8 cellular contexts compared by ENCODE assay signal in genomic region chr13:27533155-27533643, GRCh38.
A peak's percentile ranks its signal among the peaks of the same experiment; 100 is the strongest.
DNase-seq lines count a peak whose midpoint lies in the region; ATAC-seq and TF ChIP-seq lines count a peak whose summit lies in the region.

No MANE protein-coding gene starts in this region.

- H3K4me3 ChIP-seq in HEK293 (ENCODE audit: low read depth, low read length) (no peak overlapping the region; the same call in none of the 2 replicates), Peyer's patch (peak overlapping the region in 2 of 4 donors; percentile 24 to 40), subcutaneous abdominal adipose tissue (ENCODE audit: low read depth in 1 of 5, low read length in 5 of 5) (peak overlapping the region; percentile 25 to 57 (median 35))

- peak overlapping the region; percentile 64 for H3K4me3 Mint-ChIP-seq in nephron progenitor cell

- H3K27me3 Mint-ChIP-seq in nephron progenitor cell (ENCODE audit: low read depth, poor library complexity): peaks cover 14% of the 10 kb centered on the region

- no peaks in the 10 kb centered on the region for H3K27me3 ChIP-seq in Peyer's patch
- H3K27me3 ChIP-seq in subcutaneous abdominal adipose tissue (ENCODE audit: control insufficient read depth in 5 of 5, insufficient read depth in 4 of 5, low read length in 5 of 5): no peaks in the 10 kb centered on the region

- TF ChIP-seq CTCF in HEK293 (tag by site-specific recombination; IDR thresholded peaks at IDR 0.05) (peak; percentile 93), Peyer's patch (IDR thresholded peaks at IDR 0.05) (peak; percentile 42 to 92 (median 84)), nephron progenitor cell (IDR thresholded peaks at IDR 0.05) (peak; percentile 97)

- H3K4me1 ChIP-seq in HEK293 (ENCODE audit: control insufficient read depth, insufficient read depth, low read length): no peaks in the 10 kb centered on the region
- peaks cover 0 to 4% (median 0%) of the 10 kb centered on the region in 4 donors for H3K4me1 ChIP-seq in Peyer's patch
- peaks cover 0 to 8% (median 6%) of the 10 kb centered on the region in 5 donors for H3K4me1 ChIP-seq in subcutaneous abdominal adipose tissue (ENCODE audit: control insufficient read depth in 5 of 5, insufficient read depth in 5 of 5, low read length in 5 of 5)

- peak overlapping the region in 1 of 5 donors; percentile 40 for H3K9ac ChIP-seq in subcutaneous abdominal adipose tissue (ENCODE audit: low read length in 5 of 5)

- no peak for ATAC-seq in HG03460 (IDR thresholded peaks at IDR 0.05; ENCODE audit: unreplicated experiment)

- H3K27ac Mint-ChIP-seq in nephron progenitor cell: no peak overlapping the region

- H3K36me3 Mint-ChIP-seq in nephron progenitor cell (ENCODE audit: low read depth): peaks cover 10% of the 10 kb centered on the region

- peaks cover 0 to 3% of the 10 kb centered on the region in 2 experiments; a peak in 1 of 3 replicates for H3K36me3 ChIP-seq in HEK293 (ENCODE audit: control insufficient read depth in 2 of 2, insufficient read depth in 1 of 2, low read length in 2 of 2)
- no peaks in the 10 kb centered on the region for H3K36me3 ChIP-seq in Peyer's patch
- no peaks in the 10 kb centered on the region for H3K36me3 ChIP-seq in subcutaneous abdominal adipose tissue (ENCODE audit: control insufficient read depth in 5 of 5, insufficient read depth in 5 of 5, low read length in 5 of 5)

- POLR2A ChIA-PET in HEK293 (lab: Yijun Ruan, JAX): interaction anchor here (1.4 kb wide), 1 partner anchor 88 kb away, joined by 7 read pairs; the partner anchor contains the start of gene LNX2

- DNase-seq in AG08395 (ENCODE audit: low spot score) (peak; percentile 83), Peyer's patch (peak; percentile 49 to 92 (median 89)), fibroblast of the conjunctiva (ENCODE audit: low read depth) (peak; percentile 43), nephron progenitor cell (peak; percentile 96)
- DNase-seq in activated effector memory CD4-positive, alpha-beta T cell treated with anti-CD3 and anti-CD28 coated beads, Interleukin-2, amount 50 U/mL, for 16 hours: peak; percentile 79

- H3K27ac ChIP-seq in HEK293 (ENCODE audit: extremely low read depth, low read depth, low read length): no peak overlapping the region
- H3K27ac ChIP-seq in Peyer's patch: no peak overlapping the region
- no peak overlapping the region for H3K27ac ChIP-seq in subcutaneous abdominal adipose tissue (ENCODE audit: low read depth, low read length)

- no peak for TF ChIP-seq POLR2A in Peyer's patch (IDR thresholded peaks at IDR 0.05)

- peaks cover 11% of the 10 kb centered on the region for H3K9me3 Mint-ChIP-seq in nephron progenitor cell

- peaks cover 19% of the 10 kb centered on the region for H3K4me1 Mint-ChIP-seq in nephron progenitor cell

- CTCF ChIA-PET in HEK293 (lab: Yijun Ruan, JAX): interaction anchor here (0.6 to 4.0 kb wide), 17 partner anchors 10 to 420 kb away, joined by 3 to 32 read pairs (median 4); partner anchors contain the start of gene LNX2

- H3K9me3 ChIP-seq in HEK293 (ENCODE audit: control insufficient read depth, insufficient read depth, low read depth, low read length) (no peaks in the 10 kb centered on the region), Peyer's patch (no peaks in the 10 kb centered on the region), subcutaneous abdominal adipose tissue (ENCODE audit: control insufficient read depth in 5 of 5, low read length in 5 of 5) (no peaks in the 10 kb centered on the region)

TF ChIP-seq in HEK293, 187 proteins besides CTCF, POLR2A, EP300 and RAD21 (continues in another document):
- no peak for TF ChIP-seq ZSCAN16 (tag by site-specific recombination; IDR thresholded peaks at IDR 0.05)
- TF ChIP-seq ZSCAN4 (tag by site-specific recombination; IDR thresholded peaks at IDR 0.05): no peak
- TF ChIP-seq ZNF202 (tag by site-specific recombination; IDR thresholded peaks at IDR 0.05; ENCODE audit: borderline replicate concordance): no peak
- no peak for TF ChIP-seq ZNF426 (tag by site-specific recombination; IDR thresholded peaks at IDR 0.05)
- TF ChIP-seq GLI4 (tag by site-specific recombination; IDR thresholded peaks at IDR 0.05): no peak
- no peak for TF ChIP-seq ZNF302 (tag by site-specific recombination; IDR thresholded peaks at IDR 0.05; ENCODE audit: low read depth)
- no peak for TF ChIP-seq ZNF10 (tag by site-specific recombination; IDR thresholded peaks at IDR 0.05)
- no peak for TF ChIP-seq ZFP41 (tag by site-specific recombination; IDR thresholded peaks at IDR 0.05; ENCODE audit: borderline replicate concordance)
- no peak for TF ChIP-seq ZNF146 (tag by site-specific recombination; IDR thresholded peaks at IDR 0.05)
- no peak for TF ChIP-seq BCL11A (tag by site-specific recombination; IDR thresholded peaks at IDR 0.05; ENCODE audit: low read depth)
- TF ChIP-seq HIC1 (tag by site-specific recombination; IDR thresholded peaks at IDR 0.05): 0 out of 2 replicates have a peak, but pooled peaks have one; percentile 18
- no peak for TF ChIP-seq ZNF18 (tag by site-specific recombination; IDR thresholded peaks at IDR 0.05)
- no peak for TF ChIP-seq ZNF23 (tag by site-specific recombination; IDR thresholded peaks at IDR 0.05; ENCODE audit: borderline replicate concordance)
- TF ChIP-seq MZF1 (tag by site-specific recombination; IDR thresholded peaks at IDR 0.05; ENCODE audit: borderline replicate concordance): no peak
- 0 out of 2 replicates have a peak, but pooled peaks have one; percentile 22 for TF ChIP-seq ZNF660 (tag by site-specific recombination; IDR thresholded peaks at IDR 0.05)
- TF ChIP-seq ZBTB6 (tag by site-specific recombination; IDR thresholded peaks at IDR 0.05): no peak
- TF ChIP-seq ZNF639 (tag by site-specific recombination; IDR thresholded peaks at IDR 0.05): no peak
- TF ChIP-seq ZNF501 (tag by site-specific recombination; IDR thresholded peaks at IDR 0.05): no peak; the same call in 1 of the 2 replicates
- TF ChIP-seq RBAK (tag by site-specific recombination; IDR thresholded peaks at IDR 0.05): no peak

Comparison
In these comparisons a context has a peak if more than half of its experiments do, and no peak if none do; other contexts are left out.
1. DNase-seq: peak in every context shown above with its lines; median percentile 96 in nephron progenitor cell; 89 in Peyer's patch; 83 in AG08395; 79 in activated effector memory CD4-positive, alpha-beta T cell treated with anti-CD3 and anti-CD28 coated beads, Interleukin-2, amount 50 U/mL, for 16 hours; 43 in fibroblast of the conjunctiva.